17 cellular contexts compared by ENCODE assay signal in the genomic region with DNA sequence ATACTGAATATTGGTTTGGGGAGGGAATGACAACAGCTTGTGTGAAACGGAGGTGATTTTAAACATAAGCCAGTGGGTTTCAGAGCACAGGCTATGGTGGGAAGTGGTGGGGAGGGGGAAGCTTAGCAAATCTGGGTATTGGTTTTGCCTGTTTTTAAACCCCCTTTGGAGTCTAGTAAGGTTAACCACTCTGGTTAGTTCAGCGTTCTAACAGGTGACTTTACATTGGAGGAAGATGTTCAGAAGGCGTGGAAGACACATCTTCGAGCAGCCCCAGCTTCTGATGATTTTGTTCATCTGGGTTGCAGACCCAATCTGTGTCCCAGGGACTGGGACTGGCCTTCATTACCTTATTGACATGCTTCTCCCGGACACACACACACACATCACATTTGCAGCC.
DNase-seq lines count a peak whose midpoint lies in the region; ATAC-seq, FAIRE-seq and TF ChIP-seq lines count a peak whose summit lies in the region.
"Had no signal": no experiment of that assay in that cellular context is flagged by ENCODE, and none has a peak within 500 bp of the region (broad histone marks: within the 10 kb centered on the region; RNA-seq: fewer than 3 reads in every experiment).

No MANE protein-coding gene starts in this region.

- peak overlapping the region; percentile 9; the same call in 1 of the 2 replicates for H2BK5ac ChIP-seq in H1 (ENCODE audit: low read depth, low read length)

- no peak overlapping the region for H3K56ac ChIP-seq in H1 (replicated peaks; ENCODE audit: insufficient read length, low read depth, low read length)

- no peaks in the 10 kb centered on the region; a peak in 1 of 4 replicates for H3K79me2 ChIP-seq in H1 (ENCODE audit: control insufficient read depth in 1 of 2, insufficient read depth in 2 of 2, low read length in 2 of 2)

- no peak overlapping the region for H4K91ac ChIP-seq in H1 (replicated peaks; ENCODE audit: insufficient read length, low read length)

- no peak overlapping the region for H3K4me3 ChIP-seq in H1 (ENCODE audit: extremely low read depth in 1 of 4, insufficient read depth in 2 of 4, low read depth in 3 of 4, low read length in 4 of 4)

- WGBS in H1 (ENCODE audit: extremely low coverage in 1 of 2, insufficient coverage in 1 of 2, insufficient read length in 1 of 2, insufficient replicate concordance in 2 of 2, low coverage in 1 of 2, low lambda C conversion rate in 2 of 2, missing lambda C conversion rate in 1 of 2), 2 experiments: 96% methylated on average over 5 of the region's 5 CpGs; no CpG with 5 or more reads in 1 of the 2 experiments

- H3K36me3 ChIP-seq in H1 (ENCODE audit: control insufficient read depth in 2 of 4, insufficient read depth in 4 of 4, low read length in 3 of 4): no peaks in the 10 kb centered on the region

- TF ChIP-seq CTCF in H1 (IDR thresholded peaks at IDR 0.05; ENCODE audit: control extremely low read depth in 1 of 3, insufficient read depth in 1 of 3, low read depth in 1 of 3, low read length in 3 of 3): no peak

- H3K4me3 Mint-ChIP-seq in stimulated activated naive CD8-positive, alpha-beta T cell treated with anti-CD3 and anti-CD28 coated beads, Interleukin-15, Interleukin-2, amounts not matched to agents 100 ng/mL and 50 ng/mL, for 24 hours: peak overlapping the region; percentile 43
- H3K4me3 Mint-ChIP-seq in T-cell: peak overlapping the region in 1 of 3 donors; percentile 55
- H3K4me3 Mint-ChIP-seq: H9 had no signal

- POLR2A ChIA-PET in T-cell (lab: Charles Lee) (no interaction called here), H1 (lab: Charles Lee; ENCODE audit: partially characterized antibody) (interaction anchor here (1.2 kb wide), 1 partner anchor 10 kb away, joined by 3 read pairs; no protein-coding TSS in a partner anchor)

- no peak overlapping the region for H2BK15ac ChIP-seq in H1 (ENCODE audit: low read length)

- no peak overlapping the region for H2BK12ac ChIP-seq in H1 (ENCODE audit: low read depth, low read length)

- no peak overlapping the region for H3K27ac ChIP-seq in H1 (ENCODE audit: low read depth, low read length)
- H3K27ac ChIP-seq: C4-2B, RWPE1 had no signal

- H3K36me3 Mint-ChIP-seq in stimulated activated naive CD8-positive, alpha-beta T cell treated with anti-CD3 and anti-CD28 coated beads, Interleukin-15, Interleukin-2, amounts not matched to agents 100 ng/mL and 50 ng/mL, for 24 hours (ENCODE audit: low read depth): peaks cover 55% of the 10 kb centered on the region
- H3K36me3 Mint-ChIP-seq in T-cell: peaks cover 18% of the 10 kb centered on the region

- H3K4ac ChIP-seq in H1 (replicated peaks; ENCODE audit: insufficient read length, low read depth, low read length): no peak overlapping the region

- H4K5ac ChIP-seq in H1 (ENCODE audit: insufficient read length, low read depth, low read length): no peak overlapping the region

- H3K27me3 ChIP-seq in H1 (replicated peaks in 1 of 4; ENCODE audit: control insufficient read depth in 3 of 4, extremely low read depth in 1 of 4, insufficient read depth in 3 of 4, low read length in 3 of 4): no peaks in the 10 kb centered on the region

- no peaks in the 10 kb centered on the region for H3K9me3 ChIP-seq in H1 (ENCODE audit: insufficient read depth in 2 of 2, low read depth in 1 of 2, low read length in 1 of 2)
- H3K9me3 ChIP-seq: Caco-2 had no signal

- no peak overlapping the region for H3K18ac ChIP-seq in H1 (ENCODE audit: extremely low read depth, low read length)

- no peak overlapping the region for H4K8ac ChIP-seq in H1 (ENCODE audit: extremely low read depth, insufficient read depth, low read length)

- peak overlapping the region; percentile 70 for H3K27ac Mint-ChIP-seq in stimulated activated naive CD8-positive, alpha-beta T cell treated with anti-CD3 and anti-CD28 coated beads, Interleukin-15, Interleukin-2, amounts not matched to agents 100 ng/mL and 50 ng/mL, for 24 hours
- H3K27ac Mint-ChIP-seq in T-cell: peak overlapping the region; percentile 70 to 79
- H3K27ac Mint-ChIP-seq: H9 had no signal

- H2BK20ac ChIP-seq in H1 (ENCODE audit: low read length): no peak overlapping the region

- no peaks in the 10 kb centered on the region for H4K20me1 ChIP-seq in H1 (replicated peaks in 1 of 2; ENCODE audit: control insufficient read depth in 1 of 2, insufficient read depth in 2 of 2, low read length in 2 of 2)

- CTCF ChIA-PET in T-cell (lab: Charles Lee) (interaction anchor here in 1 of 2 donors (0.5 to 1.2 kb wide), 2 partner anchors 22 to 322 kb away, joined by 3 read pairs; no protein-coding TSS in a partner anchor), H1 (lab: Charles Lee; ENCODE audit: partially characterized antibody) (interaction anchor here (1.0 to 3.3 kb wide), 2 partner anchors 10 to 163 kb away, joined by 3 to 13 read pairs; no protein-coding TSS in a partner anchor)

- TF ChIP-seq EP300 in H1 (IDR thresholded peaks at IDR 0.05; ENCODE audit: borderline replicate concordance in 1 of 2, low read depth in 2 of 2, low read length in 2 of 2): no peak

- no peak overlapping the region for H3K14ac ChIP-seq in H1 (ENCODE audit: insufficient read length)

- H3K27me3 Mint-ChIP-seq in stimulated activated naive CD8-positive, alpha-beta T cell treated with anti-CD3 and anti-CD28 coated beads, Interleukin-15, Interleukin-2, amounts not matched to agents 100 ng/mL and 50 ng/mL, for 24 hours: no peaks in the 10 kb centered on the region
- no peaks in the 10 kb centered on the region for H3K27me3 Mint-ChIP-seq in T-cell

- no peak for ATAC-seq in stimulated activated naive CD8-positive, alpha-beta T cell treated with anti-CD3 and anti-CD28 coated beads, Interleukin-15, Interleukin-2, amounts not matched to agents 100 U/mL and 50 U/mL, for 24 hours
- ATAC-seq in T-cell (replicated peaks in 1 of 4): peak in 1 of 4 experiments; percentile 16
- no peak for ATAC-seq in GM18907 (IDR thresholded peaks at IDR 0.05; ENCODE audit: unreplicated experiment)
- ATAC-seq: PC-3 had no signal

- H3K9me3 Mint-ChIP-seq in stimulated activated naive CD8-positive, alpha-beta T cell treated with anti-CD3 and anti-CD28 coated beads, Interleukin-15, Interleukin-2, amounts not matched to agents 100 ng/mL and 50 ng/mL, for 24 hours: no peaks in the 10 kb centered on the region
- H3K9me3 Mint-ChIP-seq in T-cell: no peaks in the 10 kb centered on the region
- H3K9me3 Mint-ChIP-seq: H9 had no signal

- no peak overlapping the region for H3K9ac ChIP-seq in H1 (replicated peaks in 1 of 4; ENCODE audit: extremely low read depth in 1 of 4, low read depth in 3 of 4, low read length in 3 of 4)

- DNase-seq in stimulated activated naive CD8-positive, alpha-beta T cell treated with anti-CD3 and anti-CD28 coated beads, Interleukin-15, Interleukin-2, amounts not matched to agents 100 U/mL and 50 U/mL, for 24 hours: no peak
- DNase-seq in T-cell (no peak), H1 (ENCODE audit: low read depth in 1 of 2, low spot score in 2 of 2) (no peak), amniotic stem cell (lab: John Stamatoyannopoulos, UW) (no peak), NCI-H2227 treated with DMSO at 0.1 percent for 48 hours (lab: John Stamatoyannopoulos, UW) (no peak)
- DNase-seq: Caco-2, H9, MV-4-11, NCI-H1417 treated with DMSO at 0.1 percent for 48 hours, NCI-H2029, NCI-H510A, NCI-H774, PC-3 had no signal

- H3K23me2 ChIP-seq in H1 (ENCODE audit: low read depth, low read length): no peaks in the 10 kb centered on the region

- FAIRE-seq in H1 (lab: Jason Lieb, UNC): no peak

- peaks cover 89% of the 10 kb centered on the region for H3K4me1 Mint-ChIP-seq in stimulated activated naive CD8-positive, alpha-beta T cell treated with anti-CD3 and anti-CD28 coated beads, Interleukin-15, Interleukin-2, amounts not matched to agents 100 ng/mL and 50 ng/mL, for 24 hours (ENCODE audit: low read depth)
- peaks cover 70 to 75% (median 74%) of the 10 kb centered on the region in 3 donors for H3K4me1 Mint-ChIP-seq in T-cell

- TF ChIP-seq RAD21 in H1 (IDR thresholded peaks at IDR 0.05 in 1 of 2, conservative IDR thresholded peaks at IDR 0.05 in 1 of 2; ENCODE audit: low read depth in 2 of 2, low read length in 2 of 2): no peak

- TF ChIP-seq POLR2A in H1 (IDR thresholded peaks at IDR 0.05; ENCODE audit: control extremely low read depth in 1 of 2, low read depth in 2 of 2, low read length in 2 of 2): no peak

- H3K23ac ChIP-seq in H1 (ENCODE audit: insufficient read length): no peak overlapping the region

- H3K4me1 ChIP-seq in H1 (replicated peaks in 1 of 4; ENCODE audit: control insufficient read depth in 3 of 4, insufficient read depth in 4 of 4, low read length in 3 of 4): no peaks in the 10 kb centered on the region; a peak in 1 of 7 replicates
- H3K4me1 ChIP-seq: Caco-2 had no signal

- H2AFZ ChIP-seq in H1 (ENCODE audit: low read length): no peak overlapping the region

- H2BK120ac ChIP-seq in H1 (replicated peaks; ENCODE audit: low read depth, low read length): no peak overlapping the region

- H2AK5ac ChIP-seq in H1 (ENCODE audit: low read depth, low read length): peak overlapping the region; percentile 77; the same call in 1 of the 2 replicates

- no peak overlapping the region for H3K4me2 ChIP-seq in H1 (ENCODE audit: insufficient read depth in 1 of 2, low read depth in 2 of 2, low read length in 2 of 2)

- H3K79me1 ChIP-seq in H1 (ENCODE audit: low read depth, low read length): 0 out of 2 replicates have a peak, but pooled peaks cover 2% of the 10 kb centered on the region

TF ChIP-seq in H1, 55 proteins besides CTCF, POLR2A, EP300 and RAD21:
- no peak for TF ChIP-seq BACH1 (IDR thresholded peaks at IDR 0.05; ENCODE audit: low read length)
- TF ChIP-seq SIX5 (IDR thresholded peaks at IDR 0.05; ENCODE audit: low read depth, low read length): no peak
- TF ChIP-seq USF2 (IDR thresholded peaks at IDR 0.05; ENCODE audit: low read length): no peak
- TF ChIP-seq JUN (IDR thresholded peaks at IDR 0.05; ENCODE audit: low read depth, low read length): no peak
TF ChIP-seq in H1: peak in this region for 0.
